ENCODE assay signal across 8 cellular contexts in genomic region chr5:180201051-180201987, GRCh38. TPM values are rescaled to one million over a fixed set of nuclear protein-coding genes. Genes with fewer than 3 reads are reported as not detected.
DNase-seq lines count a peak whose midpoint lies in the region; ATAC-seq and TF ChIP-seq lines count a peak whose summit lies in the region.

No MANE protein-coding gene starts in this region.

- H3K36me3 ChIP-seq in body of pancreas (replicated peaks in 1 of 2; ENCODE audit: insufficient read depth in 1 of 2, low read depth in 2 of 2) = no peaks in the 10 kb centered on the region
- H3K36me3 ChIP-seq in psoas muscle (ENCODE audit: insufficient read depth in 1 of 2, low read depth in 1 of 2) = no peaks in the 10 kb centered on the region
- H3K36me3 ChIP-seq in uterus = no peaks in the 10 kb centered on the region

- WGBS in body of pancreas, 2 donors = 58 to 64% methylated on average over 23 of the region's 23 CpGs
- WGBS in psoas muscle, 3 donors = 76 to 80% (median 77%) methylated on average over 23 of the region's 23 CpGs

- H3K9me3 Mint-ChIP-seq in activated CD4-positive, alpha-beta T cell treated with anti-CD3 and anti-CD28 coated beads, Interleukin-2, amount 10 ng/mL, durations not matched to agents 7 days and 5 days = no peaks in the 10 kb centered on the region

- H3K27ac Mint-ChIP-seq in activated CD4-positive, alpha-beta T cell treated with anti-CD3 and anti-CD28 coated beads, Interleukin-2, amount 10 ng/mL, durations not matched to agents 7 days and 5 days = no peak overlapping the region

- H3K4me3 ChIP-seq in body of pancreas = no peak overlapping the region
- no peak overlapping the region for H3K4me3 ChIP-seq in psoas muscle
- H3K4me3 ChIP-seq in uterus = no peak overlapping the region

- peak; percentile 18 to 25 for DNase-seq in activated CD4-positive, alpha-beta T cell treated with anti-CD3 and anti-CD28 coated beads, Interleukin-2, amount 50 U/mL, for 48 hours
- DNase-seq in activated CD4-positive, alpha-beta T cell treated with anti-CD3 and anti-CD28 coated beads, Interleukin-2, amount 10 ng/mL, durations not matched to agents 7 days and 5 days = no peak
- peak; percentile 12 for DNase-seq in NCI-H1694 treated with DMSO at 0.1 percent for 48 hours (lab: John Stamatoyannopoulos, UW)
- DNase-seq in body of pancreas = peak in 3 of 4 donors; percentile 29 to 54 (median 33)
- DNase-seq in psoas muscle = no peak
- no peak for DNase-seq in NCI-H187 treated with DMSO at 0.1 percent for 48 hours (lab: John Stamatoyannopoulos, UW)
- no peak for DNase-seq in uterus

- no peaks in the 10 kb centered on the region for H3K36me3 Mint-ChIP-seq in activated CD4-positive, alpha-beta T cell treated with anti-CD3 and anti-CD28 coated beads, Interleukin-2, amount 10 ng/mL, durations not matched to agents 7 days and 5 days (ENCODE audit: low read depth)

- POLR2A ChIA-PET in activated CD4-positive, alpha-beta T cell treated with anti-CD3 and anti-CD28 coated beads, Interleukin-2, amount 10 ng/mL, durations not matched to agents 7 days and 5 days (lab: Charles Lee) = no interaction called here

- H3K9me3 ChIP-seq in body of pancreas (no peaks in the 10 kb centered on the region), psoas muscle (no peaks in the 10 kb centered on the region), uterus (no peaks in the 10 kb centered on the region)

- TF ChIP-seq CTCF in body of pancreas (IDR thresholded peaks at IDR 0.05) = peak in 5 of 7 experiments; percentile 18 to 58 (median 40)
- peak; percentile 11 for TF ChIP-seq CTCF in psoas muscle (IDR thresholded peaks at IDR 0.05)
- no peak for TF ChIP-seq CTCF in uterus (IDR thresholded peaks at IDR 0.05)

- ATAC-seq in body of pancreas (no peak), psoas muscle (no peak), GM18520 (IDR thresholded peaks at IDR 0.05; ENCODE audit: unreplicated experiment) (no peak)

- H3K27me3 ChIP-seq in body of pancreas = no peaks in the 10 kb centered on the region
- H3K27me3 ChIP-seq in psoas muscle (ENCODE audit: insufficient read depth in 3 of 3, low read length in 2 of 3) = peaks cover 0 to 15% (median 8%) of the 10 kb centered on the region in 3 donors
- no peaks in the 10 kb centered on the region for H3K27me3 ChIP-seq in uterus

- H3K27ac ChIP-seq in body of pancreas (no peak overlapping the region), psoas muscle (no peak overlapping the region), uterus (no peak overlapping the region)

- TF ChIP-seq POLR2A in body of pancreas (IDR thresholded peaks at IDR 0.05) (no peak), uterus (IDR thresholded peaks at IDR 0.05) (no peak)

- no peaks in the 10 kb centered on the region for H3K4me1 Mint-ChIP-seq in activated CD4-positive, alpha-beta T cell treated with anti-CD3 and anti-CD28 coated beads, Interleukin-2, amount 10 ng/mL, durations not matched to agents 7 days and 5 days

- intact Hi-C loops in body of pancreas (cut with DNase I) (no loop called here), psoas muscle (cut with DNase I) (no loop called here), uterus (cut with DNase I; ENCODE audit: low total_unique reads) (no loop called here)

- no peaks in the 10 kb centered on the region for H3K4me1 ChIP-seq in body of pancreas
- no peaks in the 10 kb centered on the region for H3K4me1 ChIP-seq in psoas muscle
- H3K4me1 ChIP-seq in uterus = no peaks in the 10 kb centered on the region

- H3K27me3 Mint-ChIP-seq in activated CD4-positive, alpha-beta T cell treated with anti-CD3 and anti-CD28 coated beads, Interleukin-2, amount 10 ng/mL, durations not matched to agents 7 days and 5 days = peaks cover 3% of the 10 kb centered on the region

- CTCF ChIA-PET in activated CD4-positive, alpha-beta T cell treated with anti-CD3 and anti-CD28 coated beads, Interleukin-2, amount 10 ng/mL, durations not matched to agents 7 days and 5 days (lab: Charles Lee) = no interaction called here

- no peak overlapping the region for H3K4me3 Mint-ChIP-seq in activated CD4-positive, alpha-beta T cell treated with anti-CD3 and anti-CD28 coated beads, Interleukin-2, amount 10 ng/mL, durations not matched to agents 7 days and 5 days

RNA-seq across cellular contexts. Expression of gene RASGEF1C, which starts 7.7 kb away (rescaled TPM):
- not detected for total RNA-seq in activated CD4-positive, alpha-beta T cell treated with anti-CD3 and anti-CD28 coated beads, Interleukin-2, amount 10 ng/mL, durations not matched to agents 7 days and 5 days
- total RNA-seq in body of pancreas (not detected), psoas muscle (not detected), uterus (1 to 10 TPM in 1 of 4 donors, not detected in 3; 1.2 TPM)
- polyA plus RNA-seq in psoas muscle = under 1 TPM; 0.03 to 0.05 (median 0.04) TPM

Comparison
In these comparisons a context has a peak if more than half of its experiments do, and no peak if none do; other contexts are left out.
1. DNase-seq: peak in activated CD4-positive, alpha-beta T cell treated with anti-CD3 and anti-CD28 coated beads, Interleukin-2, amount 50 U/mL, for 48 hours (2 of 2), NCI-H1694 treated with DMSO at 0.1 percent for 48 hours (single experiment) and body of pancreas (3 of 4); none in activated CD4-positive, alpha-beta T cell treated with anti-CD3 and anti-CD28 coated beads, Interleukin-2, amount 10 ng/mL, durations not matched to agents 7 days and 5 days (single experiment), psoas muscle (0 of 2), NCI-H187 treated with DMSO at 0.1 percent for 48 hours (single experiment) and uterus (0 of 2).
2. CTCF ChIP-seq: peak in body of pancreas (5 of 7) and psoas muscle (single experiment); none in uterus (0 of 4).